ENCODE assay signal across 34 cellular contexts in the genomic region with DNA sequence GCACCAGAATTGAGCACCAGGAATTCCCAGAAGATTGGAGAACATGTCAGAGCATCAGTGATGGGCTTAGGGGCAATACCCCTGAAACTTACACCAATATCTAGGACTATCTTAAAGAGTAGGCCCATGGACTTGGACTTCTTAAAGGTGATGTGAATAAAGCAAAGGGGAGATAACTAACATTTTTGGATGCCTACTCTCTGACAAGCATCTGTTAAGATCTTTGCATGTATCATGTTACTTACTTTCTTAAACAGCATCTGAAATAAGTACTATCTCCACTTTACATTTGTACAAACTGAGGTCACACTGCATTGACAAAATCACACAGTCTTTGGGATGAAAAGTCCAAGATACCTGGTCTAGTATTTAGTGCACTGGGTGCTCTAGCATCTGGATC.
"Had no signal": no experiment of that assay in that cellular context is flagged by ENCODE, and none has a peak within 500 bp of the region (broad histone marks: within the 10 kb centered on the region; RNA-seq: fewer than 3 reads in every experiment).

No MANE protein-coding gene starts in this region.

- H3K4me3 Mint-ChIP-seq: activated CD4-positive, alpha-beta memory T cell treated with anti-CD3 and anti-CD28 coated beads for 36 hours; activated CD4-positive, alpha-beta T cell treated with anti-CD3 and anti-CD28 coated beads for 36 hours; activated CD4-positive, alpha-beta T cell treated with anti-CD3 and anti-CD28 coated beads, Interleukin-2, amount 10 ng/mL, durations not matched to agents 24 days and 14 days; activated CD8-positive, alpha-beta memory T cell treated with anti-CD3 and anti-CD28 coated beads, Interleukin-2, amount 10 ng/mL, durations not matched to agents 7 days and 5 days; activated CD8-positive, alpha-beta T cell treated with anti-CD3 and anti-CD28 coated beads, Interleukin-2, amount 10 ng/mL, durations not matched to agents 7 days and 5 days; activated naive CD4-positive, alpha-beta T cell treated with anti-CD3 and anti-CD28 coated beads for 36 hours; activated naive CD4-positive, alpha-beta T cell treated with anti-CD3 and anti-CD28 coated beads, Interleukin-2, amount 50 U/mL, for 24 hours; activated naive CD8-positive, alpha-beta T cell treated with anti-CD3 and anti-CD28 coated beads for 36 hours; activated naive CD8-positive, alpha-beta T cell treated with anti-CD3 and anti-CD28 coated beads, Interleukin-2, amount 50 U/mL, for 24 hours; activated T-helper 1 cell treated with anti-CD3 and anti-CD28 coated beads, Interleukin-12 subunit alpha, Interleukin-12 subunit beta, Interleukin-2, Interleukin-4 antibody, amounts not matched to agents 30 ng/mL and 10 ng/mL and 1 ng/mL, durations not matched to agents 14 hours and 24 hours and 36 hours; T-helper 17 cell; T-helper 2 cell treated with Interferon-gamma antibody and Interleukin-4, amounts not matched to agents 5 μg/mL and 100 μg/mL, for 36 hours had no signal

- H3K36me3 ChIP-seq: adrenal gland, colonic mucosa, esophagus squamous epithelium, gastroesophageal sphincter had no signal

- ATAC-seq: activated CD4-positive, alpha-beta T cell treated with anti-CD3 and anti-CD28 coated beads for 36 hours; activated CD8-positive, alpha-beta memory T cell treated with anti-CD3 and anti-CD28 coated beads, Interleukin-2, amount 10 ng/mL, durations not matched to agents 7 days and 5 days; activated CD8-positive, alpha-beta T cell treated with anti-CD3 and anti-CD28 coated beads, Interleukin-2, amount 10 ng/mL, durations not matched to agents 7 days and 5 days; activated naive CD8-positive, alpha-beta T cell treated with anti-CD3 and anti-CD28 coated beads, Interleukin-2, amount 50 U/mL, for 24 hours; body of pancreas; gastroesophageal sphincter; T-helper 17 cell had no signal

- H3K4me3 ChIP-seq: adrenal gland, body of pancreas, colonic mucosa, esophagus squamous epithelium, gastroesophageal sphincter had no signal

- H3K4me1 Mint-ChIP-seq: activated CD4-positive, alpha-beta T cell treated with anti-CD3 and anti-CD28 coated beads for 36 hours; activated CD4-positive, alpha-beta T cell treated with anti-CD3 and anti-CD28 coated beads, Interleukin-2, amount 10 ng/mL, durations not matched to agents 24 days and 14 days; activated CD8-positive, alpha-beta memory T cell treated with anti-CD3 and anti-CD28 coated beads, Interleukin-2, amount 10 ng/mL, durations not matched to agents 7 days and 5 days; activated naive CD4-positive, alpha-beta T cell treated with anti-CD3 and anti-CD28 coated beads, Interleukin-2, amount 50 U/mL, for 24 hours; activated naive CD8-positive, alpha-beta T cell treated with anti-CD3 and anti-CD28 coated beads for 36 hours; activated naive CD8-positive, alpha-beta T cell treated with anti-CD3 and anti-CD28 coated beads, Interleukin-2, amount 50 U/mL, for 24 hours; T-helper 17 cell had no signal

- H3K27ac ChIP-seq: adrenal gland, body of pancreas, colonic mucosa, epithelial cell of prostate, esophagus squamous epithelium, gastroesophageal sphincter had no signal

- FAIRE-seq: endometrium, endothelial cell of umbilical vein had no signal

- H3K27me3 ChIP-seq: adrenal gland, body of pancreas, colonic mucosa, esophagus squamous epithelium, gastroesophageal sphincter had no signal

- H3K27ac Mint-ChIP-seq: activated CD4-positive, alpha-beta memory T cell treated with anti-CD3 and anti-CD28 coated beads for 36 hours; activated CD4-positive, alpha-beta T cell treated with anti-CD3 and anti-CD28 coated beads for 36 hours; activated CD4-positive, alpha-beta T cell treated with anti-CD3 and anti-CD28 coated beads, Interleukin-2, amount 10 ng/mL, durations not matched to agents 24 days and 14 days; activated CD8-positive, alpha-beta memory T cell treated with anti-CD3 and anti-CD28 coated beads, Interleukin-2, amount 10 ng/mL, durations not matched to agents 7 days and 5 days; activated CD8-positive, alpha-beta T cell treated with anti-CD3 and anti-CD28 coated beads, Interleukin-2, amount 10 ng/mL, durations not matched to agents 7 days and 5 days; activated naive CD4-positive, alpha-beta T cell treated with anti-CD3 and anti-CD28 coated beads for 36 hours; activated naive CD4-positive, alpha-beta T cell treated with anti-CD3 and anti-CD28 coated beads, Interleukin-2, amount 50 U/mL, for 24 hours; activated naive CD8-positive, alpha-beta T cell treated with anti-CD3 and anti-CD28 coated beads for 36 hours; activated naive CD8-positive, alpha-beta T cell treated with anti-CD3 and anti-CD28 coated beads, Interleukin-2, amount 50 U/mL, for 24 hours; activated T-helper 1 cell treated with anti-CD3 and anti-CD28 coated beads, Interleukin-12 subunit alpha, Interleukin-12 subunit beta, Interleukin-2, Interleukin-4 antibody, amounts not matched to agents 30 ng/mL and 10 ng/mL and 1 ng/mL, durations not matched to agents 14 hours and 24 hours and 36 hours; activated T-helper 2 cell treated with anti-CD3 and anti-CD28 coated beads, Interferon-gamma antibody, Interleukin-2, Interleukin-4, amounts not matched to agents 10 μg/mL and 5 μg/mL and 100 μg/mL, durations not matched to agents 14 hours and 24 hours and 36 hours; T-helper 17 cell; T-helper 2 cell treated with Interferon-gamma antibody and Interleukin-4, amounts not matched to agents 5 μg/mL and 100 μg/mL, for 36 hours had no signal

- DNase-seq: activated CD4-positive, alpha-beta memory T cell treated with anti-CD3 and anti-CD28 coated beads for 36 hours; activated CD4-positive, alpha-beta T cell treated with anti-CD3 and anti-CD28 coated beads for 36 hours; activated CD4-positive, alpha-beta T cell treated with anti-CD3 and anti-CD28 coated beads, Interleukin-2, amount 10 ng/mL, durations not matched to agents 24 days and 14 days; activated CD4-positive, CD25-positive, alpha-beta regulatory T cell; activated CD4-positive, CD25-positive, alpha-beta regulatory T cell treated with anti-CD3 and anti-CD28 coated beads, Interleukin-2, amount 50 U/mL, for 72 hours; activated CD8-positive, alpha-beta memory T cell treated with anti-CD3 and anti-CD28 coated beads, Interleukin-2, amount 10 ng/mL, durations not matched to agents 7 days and 5 days; activated CD8-positive, alpha-beta memory T cell treated with anti-CD3 and anti-CD28 coated beads, Interleukin-2, amount 50 U/mL, for 4 hours; activated CD8-positive, alpha-beta T cell treated with anti-CD3 and anti-CD28 coated beads, Interleukin-2, amount 10 ng/mL, durations not matched to agents 7 days and 5 days; activated effector memory CD4-positive, alpha-beta T cell treated with anti-CD3 and anti-CD28 coated beads, Interleukin-2, amount 50 U/mL, for 16 hours; activated naive CD4-positive, alpha-beta T cell treated with anti-CD3 and anti-CD28 coated beads for 36 hours; activated naive CD8-positive, alpha-beta T cell treated with anti-CD3 and anti-CD28 coated beads for 36 hours; activated naive CD8-positive, alpha-beta T cell treated with anti-CD3 and anti-CD28 coated beads, Interleukin-2, amount 50 U/mL, for 24 hours; activated T-cell treated with anti-CD3 and anti-CD28 coated beads, Interleukin-2, amount 50 U/mL, for 1 hour; activated T-cell treated with anti-CD3 and anti-CD28 coated beads, Interleukin-2, amount 50 U/mL, for 48 hours; adrenal gland; amygdala; aorta; body of pancreas; caudate nucleus; colonic mucosa; effector CD8-positive, alpha-beta T cell; esophagus squamous epithelium; foreskin melanocyte; T-helper 1 cell; T-helper 17 cell; T1000 had no signal

- H3K9me3 ChIP-seq: adrenal gland, body of pancreas, colonic mucosa, esophagus squamous epithelium had no signal

- H3K27me3 Mint-ChIP-seq: activated CD4-positive, alpha-beta memory T cell treated with anti-CD3 and anti-CD28 coated beads for 36 hours; activated CD4-positive, alpha-beta T cell treated with anti-CD3 and anti-CD28 coated beads, Interleukin-2, amount 10 ng/mL, durations not matched to agents 24 days and 14 days; activated CD8-positive, alpha-beta memory T cell treated with anti-CD3 and anti-CD28 coated beads, Interleukin-2, amount 10 ng/mL, durations not matched to agents 7 days and 5 days; activated naive CD8-positive, alpha-beta T cell treated with anti-CD3 and anti-CD28 coated beads for 36 hours; T-helper 17 cell had no signal

- H3K36me3 Mint-ChIP-seq: activated CD4-positive, alpha-beta memory T cell treated with anti-CD3 and anti-CD28 coated beads for 36 hours; activated CD8-positive, alpha-beta memory T cell treated with anti-CD3 and anti-CD28 coated beads, Interleukin-2, amount 10 ng/mL, durations not matched to agents 7 days and 5 days; activated naive CD4-positive, alpha-beta T cell treated with anti-CD3 and anti-CD28 coated beads, Interleukin-2, amount 50 U/mL, for 24 hours; activated naive CD8-positive, alpha-beta T cell treated with anti-CD3 and anti-CD28 coated beads for 36 hours had no signal

- H3K9me3 Mint-ChIP-seq: activated CD4-positive, alpha-beta memory T cell treated with anti-CD3 and anti-CD28 coated beads for 36 hours; activated CD4-positive, alpha-beta T cell treated with anti-CD3 and anti-CD28 coated beads, Interleukin-2, amount 10 ng/mL, durations not matched to agents 24 days and 14 days; activated naive CD4-positive, alpha-beta T cell treated with anti-CD3 and anti-CD28 coated beads for 36 hours; activated naive CD4-positive, alpha-beta T cell treated with anti-CD3 and anti-CD28 coated beads, Interleukin-2, amount 50 U/mL, for 24 hours; activated naive CD8-positive, alpha-beta T cell treated with anti-CD3 and anti-CD28 coated beads for 36 hours; activated naive CD8-positive, alpha-beta T cell treated with anti-CD3 and anti-CD28 coated beads, Interleukin-2, amount 50 U/mL, for 24 hours; activated T-helper 1 cell treated with anti-CD3 and anti-CD28 coated beads, Interleukin-12 subunit alpha, Interleukin-12 subunit beta, Interleukin-2, Interleukin-4 antibody, amounts not matched to agents 30 ng/mL and 10 ng/mL and 1 ng/mL, durations not matched to agents 14 hours and 24 hours and 36 hours; activated T-helper 2 cell treated with anti-CD3 and anti-CD28 coated beads, Interferon-gamma antibody, Interleukin-2, Interleukin-4, amounts not matched to agents 10 μg/mL and 5 μg/mL and 100 μg/mL, durations not matched to agents 14 hours and 24 hours and 36 hours; T-helper 2 cell treated with Interferon-gamma antibody and Interleukin-4, amounts not matched to agents 5 μg/mL and 100 μg/mL, for 36 hours had no signal

- H3K4me1 ChIP-seq: adrenal gland, body of pancreas, colonic mucosa, esophagus squamous epithelium, gastroesophageal sphincter had no signal
